ENCODE assay signal across 8 cellular contexts in genomic region chr5:90409318-90410177, GRCh38. TPM values are rescaled to one million over a fixed set of nuclear protein-coding genes. Genes with fewer than 3 reads are reported as not detected.
DNase-seq lines count a peak whose midpoint lies in the region; ATAC-seq, FAIRE-seq and TF ChIP-seq lines count a peak whose summit lies in the region.

Gene CETN3 (minus strand): TSS chr5:90409756. CDS start chr5:90409661, 95 bp downstream.

- H2AFZ ChIP-seq in astrocyte (ENCODE audit: low read depth, low read length) = peak within 1 kb of the TSS; percentile 96

- peaks cover 17% of the 10 kb centered on the region for H3K36me3 Mint-ChIP-seq in T-helper 2 cell treated with Interferon-gamma antibody and Interleukin-4, amounts not matched to agents 5 μg/mL and 100 μg/mL, for 36 hours (ENCODE audit: low read depth)
- no peaks in the 10 kb centered on the region for H3K36me3 Mint-ChIP-seq in astrocyte (ENCODE audit: low read depth, unreplicated experiment)

- H3K79me2 ChIP-seq in astrocyte (ENCODE audit: insufficient read depth, low read length) = peaks cover 9% of the 10 kb centered on the region

- no peaks in the 10 kb centered on the region for H3K9me3 ChIP-seq in astrocyte (ENCODE audit: insufficient read depth, low read depth, low read length)
- H3K9me3 ChIP-seq in right cardiac atrium (ENCODE audit: control insufficient read depth, low read length) = no peaks in the 10 kb centered on the region
- H3K9me3 ChIP-seq in vagina = no peaks in the 10 kb centered on the region

- WGBS in right cardiac atrium = under 1% methylated on average over 51 of the region's 51 CpGs

- peak within 1 kb of the TSS; percentile 90 for H3K4me3 ChIP-seq in astrocyte (ENCODE audit: insufficient read depth, low read depth, low read length)
- peak within 1 kb of the TSS; percentile 59 for H3K4me3 ChIP-seq in right cardiac atrium (ENCODE audit: low read length)
- H3K4me3 ChIP-seq in vagina = peak within 1 kb of the TSS; percentile 68 to 69

- peak within 1 kb of the TSS; percentile 98 for H3K9ac ChIP-seq in astrocyte (ENCODE audit: low read length)

- no peaks in the 10 kb centered on the region for H3K27me3 ChIP-seq in astrocyte (ENCODE audit: insufficient read depth, low read length)
- no peaks in the 10 kb centered on the region for H3K27me3 ChIP-seq in right cardiac atrium (ENCODE audit: control insufficient read depth, insufficient read depth)
- H3K27me3 ChIP-seq in vagina = no peaks in the 10 kb centered on the region

- H3K4me2 ChIP-seq in astrocyte (ENCODE audit: low read length) = peak within 1 kb of the TSS; percentile 92

- FAIRE-seq in astrocyte (lab: Jason Lieb, UNC) = peak; percentile 80

- H4K20me1 ChIP-seq in astrocyte (ENCODE audit: insufficient read depth, low read length) = no peaks in the 10 kb centered on the region

- ATAC-seq in GM18505 (IDR thresholded peaks at IDR 0.05; ENCODE audit: unreplicated experiment) (peak; percentile 92), HG02970 (IDR thresholded peaks at IDR 0.05; ENCODE audit: low FRiP score, unreplicated experiment) (peak; percentile 98), right cardiac atrium (peak; percentile 99)

- peaks cover 21% of the 10 kb centered on the region for H3K4me1 Mint-ChIP-seq in T-helper 2 cell treated with Interferon-gamma antibody and Interleukin-4, amounts not matched to agents 5 μg/mL and 100 μg/mL, for 36 hours (ENCODE audit: low read depth)
- peaks cover 15% of the 10 kb centered on the region for H3K4me1 Mint-ChIP-seq in astrocyte (ENCODE audit: low read depth, unreplicated experiment)

- no peaks in the 10 kb centered on the region for H3K9me3 Mint-ChIP-seq in T-helper 2 cell treated with Interferon-gamma antibody and Interleukin-4, amounts not matched to agents 5 μg/mL and 100 μg/mL, for 36 hours
- no peaks in the 10 kb centered on the region for H3K9me3 Mint-ChIP-seq in astrocyte (ENCODE audit: unreplicated experiment)

- no peak within 1 kb of the TSS for H3K4me3 Mint-ChIP-seq in T-helper 2 cell treated with Interferon-gamma antibody and Interleukin-4, amounts not matched to agents 5 μg/mL and 100 μg/mL, for 36 hours
- no peak within 1 kb of the TSS for H3K4me3 Mint-ChIP-seq in astrocyte (ENCODE audit: unreplicated experiment)

- no peaks in the 10 kb centered on the region for H3K27me3 Mint-ChIP-seq in T-helper 2 cell treated with Interferon-gamma antibody and Interleukin-4, amounts not matched to agents 5 μg/mL and 100 μg/mL, for 36 hours (ENCODE audit: low read depth)
- no peaks in the 10 kb centered on the region for H3K27me3 Mint-ChIP-seq in astrocyte (ENCODE audit: low read depth, unreplicated experiment)

- peak; percentile 95 for TF ChIP-seq POLR2A in GM18505 (IDR thresholded peaks at IDR 0.05; ENCODE audit: borderline replicate concordance, extremely low read depth, insufficient read depth, insufficient read length)
- peak in 1 of 2 donors; percentile 72 for TF ChIP-seq POLR2A in vagina (IDR thresholded peaks at IDR 0.05)

- DNase-seq in NCI-H187 treated with DMSO at 0.1 percent for 48 hours (lab: John Stamatoyannopoulos, UW) (peak; percentile 86), astrocyte (ENCODE audit: low read depth) (peak; percentile 94), right cardiac atrium (peak; percentile 93 to 97 (median 96)), putamen (ENCODE audit: low spot score) (peak; percentile 97), vagina (ENCODE audit: extremely low spot score in 2 of 2) (peak in 1 of 2 donors; percentile 98)
- peak; percentile 91 for DNase-seq in T-helper 2 cell treated with Interferon-gamma antibody and Interleukin-4, amounts not matched to agents 5 μg/mL and 100 μg/mL, for 36 hours (ENCODE audit: low spot score)

- TF ChIP-seq CTCF in astrocyte (IDR thresholded peaks at IDR 0.05; ENCODE audit: insufficient read depth, low read depth, low read length) (no peak), vagina (IDR thresholded peaks at IDR 0.05) (no peak)

- H3K36me3 ChIP-seq in astrocyte (ENCODE audit: insufficient read depth, low read length) (no peaks in the 10 kb centered on the region), vagina (no peaks in the 10 kb centered on the region)

- H3K4me1 ChIP-seq in astrocyte (ENCODE audit: insufficient read depth, low read length) (peaks cover 6% of the 10 kb centered on the region), right cardiac atrium (ENCODE audit: control insufficient read depth, insufficient read depth, low read length) (no peaks in the 10 kb centered on the region), vagina (peaks cover 9% of the 10 kb centered on the region)

- intact Hi-C loops in right cardiac atrium (cut with DNase I) (no loop called here), vagina (cut with DNase I) (loop anchor here (10.0 kb wide), 1 partner anchor 125 kb away; no protein-coding TSS in a partner anchor)

- H3K27ac ChIP-seq in astrocyte (ENCODE audit: low read depth, low read length) = peak within 1 kb of the TSS; percentile 95
- peak within 1 kb of the TSS; percentile 97 for H3K27ac ChIP-seq in right cardiac atrium (ENCODE audit: low read length)
- H3K27ac ChIP-seq in vagina = peak within 1 kb of the TSS; percentile 91

- H3K27ac Mint-ChIP-seq in T-helper 2 cell treated with Interferon-gamma antibody and Interleukin-4, amounts not matched to agents 5 μg/mL and 100 μg/mL, for 36 hours = no peak within 1 kb of the TSS
- no peak within 1 kb of the TSS for H3K27ac Mint-ChIP-seq in astrocyte (ENCODE audit: unreplicated experiment)

RNA-seq across cellular contexts. Expression of gene CETN3, which starts in this region (rescaled TPM):
- total RNA-seq in astrocyte = 18.2 and 20.5 TPM in 2 replicates
- total RNA-seq in right cardiac atrium = 10 to 100 TPM; 17.6 to 30.7 (median 22.8) TPM
- 37.8 TPM for polyA plus RNA-seq in right cardiac atrium
- 11.0 TPM for total RNA-seq in vagina
